1 cellular context compared by ENCODE assay signal in the genomic region with DNA sequence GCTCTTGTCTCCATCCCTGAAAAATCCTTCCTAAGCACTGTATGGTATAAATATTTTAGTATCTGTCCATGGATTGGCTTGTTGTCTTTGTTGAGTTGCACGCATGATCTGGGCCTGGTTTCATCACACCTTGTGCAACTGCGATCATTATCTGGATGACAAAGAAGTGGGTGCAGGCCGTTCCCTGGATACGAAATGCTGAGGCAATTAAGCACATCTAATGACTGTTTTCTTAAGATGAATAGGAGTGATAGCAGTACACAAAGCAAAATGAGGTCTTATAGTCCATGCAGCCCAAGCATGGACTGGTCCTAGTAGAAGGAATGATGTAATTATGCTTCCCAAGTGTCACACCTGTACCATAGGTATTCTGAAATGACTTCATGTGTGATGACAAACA.
A peak's percentile ranks its signal among the peaks of the same experiment; 100 is the strongest.
TF ChIP-seq lines count a peak whose summit lies in the region.

No MANE protein-coding gene starts in this region.

TF ChIP-seq in K562, 482 proteins besides CTCF, POLR2A, EP300 and RAD21 (continued from another document):
- TF ChIP-seq, protein P1, sequence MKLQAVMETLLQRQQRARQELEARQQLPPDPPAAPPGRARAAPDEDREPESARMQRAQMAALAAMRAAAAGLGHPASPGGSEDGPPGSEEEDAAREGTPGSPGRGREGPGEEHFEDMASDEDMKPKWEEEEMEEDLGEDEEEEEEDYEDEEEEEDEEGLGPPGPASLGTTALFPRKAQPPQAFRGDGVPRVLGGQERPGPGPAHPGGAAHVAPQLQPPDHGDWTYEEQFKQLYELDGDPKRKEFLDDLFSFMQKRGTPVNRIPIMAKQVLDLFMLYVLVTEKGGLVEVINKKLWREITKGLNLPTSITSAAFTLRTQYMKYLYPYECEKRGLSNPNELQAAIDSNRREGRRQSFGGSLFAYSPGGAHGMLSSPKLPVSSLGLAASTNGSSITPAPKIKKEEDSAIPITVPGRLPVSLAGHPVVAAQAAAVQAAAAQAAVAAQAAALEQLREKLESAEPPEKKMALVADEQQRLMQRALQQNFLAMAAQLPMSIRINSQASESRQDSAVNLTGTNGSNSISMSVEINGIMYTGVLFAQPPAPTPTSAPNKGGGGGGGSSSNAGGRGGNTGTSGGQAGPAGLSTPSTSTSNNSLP (IDR thresholded peaks at IDR 0.05; ENCODE audit: borderline replicate concordance, low read depth, low read length) = no peak
- peak; percentile 86 for TF ChIP-seq CEBPB (tag; IDR thresholded peaks at IDR 0.05)
- TF ChIP-seq, protein P2, sequence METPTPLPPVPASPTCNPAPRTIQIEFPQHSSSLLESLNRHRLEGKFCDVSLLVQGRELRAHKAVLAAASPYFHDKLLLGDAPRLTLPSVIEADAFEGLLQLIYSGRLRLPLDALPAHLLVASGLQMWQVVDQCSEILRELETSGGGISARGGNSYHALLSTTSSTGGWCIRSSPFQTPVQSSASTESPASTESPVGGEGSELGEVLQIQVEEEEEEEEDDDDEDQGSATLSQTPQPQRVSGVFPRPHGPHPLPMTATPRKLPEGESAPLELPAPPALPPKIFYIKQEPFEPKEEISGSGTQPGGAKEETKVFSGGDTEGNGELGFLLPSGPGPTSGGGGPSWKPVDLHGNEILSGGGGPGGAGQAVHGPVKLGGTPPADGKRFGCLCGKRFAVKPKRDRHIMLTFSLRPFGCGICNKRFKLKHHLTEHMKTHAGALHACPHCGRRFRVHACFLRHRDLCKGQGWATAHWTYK (CRISPR knock-in tag; IDR thresholded peaks at IDR 0.05) = no peak
- TF ChIP-seq LARP7 (IDR thresholded peaks at IDR 0.05) = no peak
- TF ChIP-seq, protein P3, sequence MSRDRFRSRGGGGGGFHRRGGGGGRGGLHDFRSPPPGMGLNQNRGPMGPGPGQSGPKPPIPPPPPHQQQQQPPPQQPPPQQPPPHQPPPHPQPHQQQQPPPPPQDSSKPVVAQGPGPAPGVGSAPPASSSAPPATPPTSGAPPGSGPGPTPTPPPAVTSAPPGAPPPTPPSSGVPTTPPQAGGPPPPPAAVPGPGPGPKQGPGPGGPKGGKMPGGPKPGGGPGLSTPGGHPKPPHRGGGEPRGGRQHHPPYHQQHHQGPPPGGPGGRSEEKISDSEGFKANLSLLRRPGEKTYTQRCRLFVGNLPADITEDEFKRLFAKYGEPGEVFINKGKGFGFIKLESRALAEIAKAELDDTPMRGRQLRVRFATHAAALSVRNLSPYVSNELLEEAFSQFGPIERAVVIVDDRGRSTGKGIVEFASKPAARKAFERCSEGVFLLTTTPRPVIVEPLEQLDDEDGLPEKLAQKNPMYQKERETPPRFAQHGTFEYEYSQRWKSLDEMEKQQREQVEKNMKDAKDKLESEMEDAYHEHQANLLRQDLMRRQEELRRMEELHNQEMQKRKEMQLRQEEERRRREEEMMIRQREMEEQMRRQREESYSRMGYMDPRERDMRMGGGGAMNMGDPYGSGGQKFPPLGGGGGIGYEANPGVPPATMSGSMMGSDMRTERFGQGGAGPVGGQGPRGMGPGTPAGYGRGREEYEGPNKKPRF (IDR thresholded peaks at IDR 0.05; ENCODE audit: low read depth, low read length) = no peak
- no peak for TF ChIP-seq ZNF311 (CRISPR knock-in tag; IDR thresholded peaks at IDR 0.05)
- no peak for TF ChIP-seq ZNF785 (CRISPR knock-in tag; IDR thresholded peaks at IDR 0.05)
- TF ChIP-seq NFIX (CRISPR knock-in tag; IDR thresholded peaks at IDR 0.05; ENCODE audit: low read depth) = no peak
- TF ChIP-seq, protein P4, sequence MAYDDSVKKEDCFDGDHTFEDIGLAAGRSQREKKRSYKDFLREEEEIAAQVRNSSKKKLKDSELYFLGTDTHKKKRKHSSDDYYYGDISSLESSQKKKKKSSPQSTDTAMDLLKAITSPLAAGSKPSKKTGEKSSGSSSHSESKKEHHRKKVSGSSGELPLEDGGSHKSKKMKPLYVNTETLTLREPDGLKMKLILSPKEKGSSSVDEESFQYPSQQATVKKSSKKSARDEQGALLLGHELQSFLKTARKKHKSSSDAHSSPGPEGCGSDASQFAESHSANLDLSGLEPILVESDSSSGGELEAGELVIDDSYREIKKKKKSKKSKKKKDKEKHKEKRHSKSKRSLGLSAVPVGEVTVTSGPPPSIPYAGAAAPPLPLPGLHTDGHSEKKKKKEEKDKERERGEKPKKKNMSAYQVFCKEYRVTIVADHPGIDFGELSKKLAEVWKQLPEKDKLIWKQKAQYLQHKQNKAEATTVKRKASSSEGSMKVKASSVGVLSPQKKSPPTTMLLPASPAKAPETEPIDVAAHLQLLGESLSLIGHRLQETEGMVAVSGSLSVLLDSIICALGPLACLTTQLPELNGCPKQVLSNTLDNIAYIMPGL (CRISPR knock-in tag; IDR thresholded peaks at IDR 0.05) = no peak
- TF ChIP-seq OTX1 (CRISPR knock-in tag; IDR thresholded peaks at IDR 0.05) = no peak
- no peak for TF ChIP-seq CEBPG (CRISPR knock-in tag; IDR thresholded peaks at IDR 0.05)
- TF ChIP-seq CEBPG (tag; conservative IDR thresholded peaks at IDR 0.05 in 1 of 2, IDR thresholded peaks at IDR 0.05 in 1 of 2) = peak; percentile 61 to 80; a peak in 3 of 4 replicates
- TF ChIP-seq, protein P5, sequence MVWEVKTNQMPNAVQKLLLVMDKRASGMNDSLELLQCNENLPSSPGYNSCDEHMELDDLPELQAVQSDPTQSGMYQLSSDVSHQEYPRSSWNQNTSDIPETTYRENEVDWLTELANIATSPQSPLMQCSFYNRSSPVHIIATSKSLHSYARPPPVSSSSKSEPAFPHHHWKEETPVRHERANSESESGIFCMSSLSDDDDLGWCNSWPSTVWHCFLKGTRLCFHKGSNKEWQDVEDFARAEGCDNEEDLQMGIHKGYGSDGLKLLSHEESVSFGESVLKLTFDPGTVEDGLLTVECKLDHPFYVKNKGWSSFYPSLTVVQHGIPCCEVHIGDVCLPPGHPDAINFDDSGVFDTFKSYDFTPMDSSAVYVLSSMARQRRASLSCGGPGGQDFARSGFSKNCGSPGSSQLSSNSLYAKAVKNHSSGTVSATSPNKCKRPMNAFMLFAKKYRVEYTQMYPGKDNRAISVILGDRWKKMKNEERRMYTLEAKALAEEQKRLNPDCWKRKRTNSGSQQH (CRISPR knock-in tag; IDR thresholded peaks at IDR 0.05) = no peak
- peak in 1 of 2 experiments; percentile 24; a peak in 2 of 4 replicates for TF ChIP-seq TRIM24 (IDR thresholded peaks at IDR 0.05)
